Comparison of ENCODE assay signal across 8 cellular contexts in genomic region chr10:48608279-48608681, GRCh38. TPM values are rescaled to one million over a fixed set of nuclear protein-coding genes. Genes with fewer than 3 reads are reported as not detected.
DNase-seq lines count a peak whose midpoint lies in the region; ATAC-seq and TF ChIP-seq lines count a peak whose summit lies in the region.

No MANE protein-coding gene starts in this region.

- no peaks in the 10 kb centered on the region for H3K27me3 ChIP-seq in SK-N-SH (ENCODE audit: insufficient read depth)
- H3K27me3 ChIP-seq in endodermal cell (ENCODE audit: control insufficient read depth, insufficient read depth, low read length, poor library complexity, severe bottlenecking): no peaks in the 10 kb centered on the region

- H2AFZ ChIP-seq in SK-N-SH (ENCODE audit: low read depth): no peak overlapping the region

- no peaks in the 10 kb centered on the region for H3K36me3 ChIP-seq in SK-N-SH (replicated peaks in 1 of 2; ENCODE audit: control insufficient read depth in 1 of 2, insufficient read depth in 2 of 2, low read length in 1 of 2)
- no peaks in the 10 kb centered on the region for H3K36me3 ChIP-seq in endodermal cell (ENCODE audit: control insufficient read depth, insufficient read depth, low read length)

- peak; percentile 65 for TF ChIP-seq RAD21 in SK-N-SH (IDR thresholded peaks at IDR 0.05; ENCODE audit: low read length)

- H3K9ac ChIP-seq in SK-N-SH (no peak overlapping the region), endodermal cell (ENCODE audit: extremely low read depth, low read length, poor library complexity, severe bottlenecking) (no peak overlapping the region)

- peak; percentile 44 to 67 for ATAC-seq in activated CD4-positive, CD25-positive, alpha-beta regulatory T cell treated with anti-CD3 and anti-CD28 coated beads, Interleukin-2, amount 50 U/mL, for 24 hours
- peak; percentile 50 for ATAC-seq in GM19468 (IDR thresholded peaks at IDR 0.05; ENCODE audit: extremely low read depth, unreplicated experiment)
- peak; percentile 87 for ATAC-seq in HG03520 (IDR thresholded peaks at IDR 0.05; ENCODE audit: unreplicated experiment)

- TF ChIP-seq CTCF in SK-N-SH (IDR thresholded peaks at IDR 0.05) (peak; percentile 75), endodermal cell (conservative IDR thresholded peaks at IDR 0.05) (peak; percentile 88), neural crest cell (conservative IDR thresholded peaks at IDR 0.05) (peak; percentile 59)

- peaks cover 34% of the 10 kb centered on the region for H3F3A ChIP-seq in SK-N-SH (replicated peaks; ENCODE audit: insufficient read depth)

- H3K4me3 ChIP-seq in SK-N-SH (ENCODE audit: low read depth in 2 of 2, low read length in 1 of 2) (no peak overlapping the region), endodermal cell (ENCODE audit: low read length) (no peak overlapping the region)

- H3K9me3 ChIP-seq in SK-N-SH (no peaks in the 10 kb centered on the region), endodermal cell (ENCODE audit: control insufficient read depth, low read length) (no peaks in the 10 kb centered on the region)

- CTCF ChIA-PET in SK-N-SH (lab: Yijun Ruan, JAX): interaction anchor here (0.7 to 10.6 kb wide), 27 partner anchors 9 to 300 kb away, joined by 3 to 148 read pairs (median 6); no protein-coding TSS in a partner anchor

- H3K9me3 Mint-ChIP-seq in endodermal cell: no peaks in the 10 kb centered on the region
- no peaks in the 10 kb centered on the region for H3K9me3 Mint-ChIP-seq in neural crest cell

- H3K4me3 Mint-ChIP-seq in endodermal cell (no peak overlapping the region), neural crest cell (no peak overlapping the region)

- H3K27ac Mint-ChIP-seq in endodermal cell (no peak overlapping the region), neural crest cell (ENCODE audit: unreplicated experiment) (no peak overlapping the region)

- 74% methylated on average over 3 of the region's 3 CpGs for WGBS in SK-N-SH (ENCODE audit: low lambda C conversion rate)
- WGBS in endodermal cell (ENCODE audit: insufficient coverage in 1 of 2, insufficient read length in 1 of 2), 2 experiments: 55 to 74% methylated on average over 3 of the region's 3 CpGs

- H3K36me3 Mint-ChIP-seq in endodermal cell (ENCODE audit: low read depth) (no peaks in the 10 kb centered on the region), neural crest cell (ENCODE audit: low read depth) (no peaks in the 10 kb centered on the region)

- peaks cover 39% of the 10 kb centered on the region for H3K79me2 ChIP-seq in SK-N-SH (ENCODE audit: insufficient read depth)

- no peaks in the 10 kb centered on the region for H3K9me2 ChIP-seq in SK-N-SH

- no peak for TF ChIP-seq EP300 in SK-N-SH (IDR thresholded peaks at IDR 0.05; ENCODE audit: borderline replicate concordance in 1 of 2, low read depth in 1 of 2, low read length in 1 of 2)

- H3K4me1 ChIP-seq in SK-N-SH (ENCODE audit: control insufficient read depth in 1 of 2, insufficient read depth in 2 of 2, low read depth in 1 of 2, low read length in 1 of 2) (peaks cover 29 to 51% of the 10 kb centered on the region in 2 experiments), endodermal cell (ENCODE audit: control insufficient read depth, insufficient read depth, low read length) (peaks cover 10% of the 10 kb centered on the region)

- no peaks in the 10 kb centered on the region for H4K20me1 ChIP-seq in SK-N-SH (ENCODE audit: insufficient read depth)

- H3K27me3 Mint-ChIP-seq in endodermal cell (ENCODE audit: insufficient read depth) (peaks cover 47% of the 10 kb centered on the region), neural crest cell (ENCODE audit: low read depth) (peaks cover 56% of the 10 kb centered on the region)

- H3K4me1 Mint-ChIP-seq in endodermal cell (peaks cover 9% of the 10 kb centered on the region), neural crest cell (peaks cover 3% of the 10 kb centered on the region)

- H3K27ac ChIP-seq in SK-N-SH (ENCODE audit: low read depth in 2 of 2, low read length in 1 of 2): peak overlapping the region in 1 of 2 experiments; percentile 80; a peak in 2 of 4 replicates
- no peak overlapping the region for H3K27ac ChIP-seq in endodermal cell (ENCODE audit: low read depth, low read length)

- DNase-seq in activated CD4-positive, CD25-positive, alpha-beta regulatory T cell treated with anti-CD3 and anti-CD28 coated beads, Interleukin-2, amount 50 U/mL, for 72 hours: no peak
- DNase-seq in SK-N-SH: peak; percentile 67
- DNase-seq in endodermal cell: peak; percentile 91
- DNase-seq in neural crest cell (ENCODE audit: low read depth, low spot score): no peak
- DNase-seq in SHP77 (lab: John Stamatoyannopoulos, UW): no peak

- peak overlapping the region; percentile 92; the same call in 1 of the 2 replicates for H3K4me2 ChIP-seq in SK-N-SH

- POLR2A ChIA-PET in SK-N-SH (lab: Yijun Ruan, JAX): interaction anchor here (1.7 kb wide), 1 partner anchor 48 kb away, joined by 4 read pairs; no protein-coding TSS in a partner anchor

TF ChIP-seq in SK-N-SH, 30 proteins besides CTCF, POLR2A, EP300 and RAD21:
- TF ChIP-seq NRF1 (IDR thresholded peaks at IDR 0.05; ENCODE audit: low read depth, low read length): no peak
- TF ChIP-seq SMC3 (IDR thresholded peaks at IDR 0.05; ENCODE audit: low read depth, low read length): peak; percentile 55; the same call in 1 of the 2 replicates
- TF ChIP-seq GABPA (IDR thresholded peaks at IDR 0.05; ENCODE audit: low read depth): no peak
- 0 out of 2 replicates have a peak, but pooled peaks have one; percentile 8 for TF ChIP-seq TCF12 (IDR thresholded peaks at IDR 0.05)

RNA-seq across cellular contexts. Expression of gene ARHGAP22, which starts 3.4 kb away (rescaled TPM):
- polyA plus RNA-seq in SK-N-SH (2012; rRNA removed): 12.4 and 13.8 TPM in 2 replicates
- 9.9 and 11.6 TPM in 2 replicates for polyA plus RNA-seq in SK-N-SH (2012; cell fraction: cytosol; rRNA removed)
- polyA plus RNA-seq in SK-N-SH (2012; cell fraction: nucleus; rRNA removed): 35.6 and 42.2 TPM in 2 replicates
- total RNA-seq in endodermal cell: 10 to 100 TPM; 10.3 to 14.1 TPM
- 1.8 TPM for polyA plus RNA-seq in endodermal cell (2013, experiment 1 of 2)
- 1.3 TPM for polyA plus RNA-seq in endodermal cell (2013, experiment 2 of 2)
- 5.2 and 7.5 TPM in 2 replicates for total RNA-seq in neural crest cell

Comparison
In these comparisons a context has a peak if more than half of its experiments do, and no peak if none do; other contexts are left out.
1. DNase-seq: peak in SK-N-SH (single experiment) and endodermal cell (single experiment); none in activated CD4-positive, CD25-positive, alpha-beta regulatory T cell treated with anti-CD3 and anti-CD28 coated beads, Interleukin-2, amount 50 U/mL, for 72 hours (single experiment), neural crest cell (single experiment) and SHP77 (0 of 2).
2. Peak in every context shown above with its lines, with median percentiles within 50 percentile points of each other: ATAC-seq and CTCF ChIP-seq.